Comparison of ENCODE assay signal across 8 cellular contexts in genomic region chr1:221045842-221046831, GRCh38.
DNase-seq lines count a peak whose midpoint lies in the region; ATAC-seq, FAIRE-seq and TF ChIP-seq lines count a peak whose summit lies in the region.

No MANE protein-coding gene starts in this region.

- intact Hi-C loops in Right ventricle myocardium inferior (cut with DNase I): no loop called here
- intact Hi-C loops in left ventricle myocardium inferior (cut with micrococcal nuclease): no loop called here
- intact Hi-C loops in esophagus muscularis mucosa (cut with DNase I): no loop called here

- TF ChIP-seq EP300 in esophagus muscularis mucosa (IDR thresholded peaks at IDR 0.05): no peak

- H3K9me3 ChIP-seq in left ventricle myocardium inferior (replicated peaks) (peaks cover 19% of the 10 kb centered on the region), esophagus muscularis mucosa (no peaks in the 10 kb centered on the region)

- 75% methylated on average over 5 of the region's 5 CpGs for WGBS in esophagus muscularis mucosa

- ATAC-seq in Right ventricle myocardium inferior (peak; percentile 67), HG03039 (IDR thresholded peaks at IDR 0.05; ENCODE audit: unreplicated experiment) (peak; percentile 91)

- H3K4me3 ChIP-seq in left ventricle myocardium inferior (no peak overlapping the region), esophagus muscularis mucosa (no peak overlapping the region)

- DNase-seq in Right ventricle myocardium inferior (ENCODE audit: missing footprints): no peak
- DNase-seq in left ventricle myocardium inferior: no peak
- peak; percentile 98 for DNase-seq in SIG-M5 treated with dmso at 0.1 percent for 504 hours (lab: John Stamatoyannopoulos, UW; ENCODE audit: unreplicated experiment)
- DNase-seq in midbrain (lab: John Stamatoyannopoulos, UW): peak; percentile 11
- DNase-seq in frontal cortex (ENCODE audit: low spot score in 2 of 2): no peak
- no peak for DNase-seq in esophagus muscularis mucosa (ENCODE audit: extremely low spot score)
- no peak for DNase-seq in NK-92 (lab: John Stamatoyannopoulos, UW; ENCODE audit: unreplicated experiment)

- TF ChIP-seq CTCF in left ventricle myocardium inferior (IDR thresholded peaks at IDR 0.05; ENCODE audit: borderline replicate concordance): no peak
- no peak for TF ChIP-seq CTCF in esophagus muscularis mucosa (IDR thresholded peaks at IDR 0.05)

- H3K36me3 ChIP-seq in left ventricle myocardium inferior (no peaks in the 10 kb centered on the region), esophagus muscularis mucosa (no peaks in the 10 kb centered on the region)

- TF ChIP-seq POLR2A in esophagus muscularis mucosa (IDR thresholded peaks at IDR 0.05; ENCODE audit: low read depth): no peak

- H3K27me3 ChIP-seq in left ventricle myocardium inferior (ENCODE audit: low read depth) (no peaks in the 10 kb centered on the region), esophagus muscularis mucosa (no peaks in the 10 kb centered on the region)

- H3K27ac ChIP-seq in left ventricle myocardium inferior (replicated peaks) (no peak overlapping the region), esophagus muscularis mucosa (replicated peaks in 1 of 4) (no peak overlapping the region)

- H3K4me1 ChIP-seq in left ventricle myocardium inferior (peaks cover 4% of the 10 kb centered on the region), esophagus muscularis mucosa (peaks cover 0 to 22% (median 8%) of the 10 kb centered on the region in 4 donors)

- FAIRE-seq in frontal cortex (lab: Jason Lieb, UNC): no peak

Comparison
In these comparisons a context has a peak if more than half of its experiments do, and no peak if none do; other contexts are left out.
1. DNase-seq: peak in SIG-M5 treated with dmso at 0.1 percent for 504 hours (single experiment) and midbrain (single experiment); none in Right ventricle myocardium inferior (single experiment), left ventricle myocardium inferior (single experiment), frontal cortex (0 of 2), esophagus muscularis mucosa (single experiment) and NK-92 (single experiment).